Comparison of ENCODE assay signal across 13 cellular contexts in genomic region chr16:4329354-4329775, GRCh38. TPM values are rescaled to one million over a fixed set of nuclear protein-coding genes. Genes with fewer than 3 reads are reported as not detected.
DNase-seq lines count a peak whose midpoint lies in the region; ATAC-seq and TF ChIP-seq lines count a peak whose summit lies in the region.
"Had no signal": no experiment of that assay in that cellular context is flagged by ENCODE, and none has a peak within 500 bp of the region (broad histone marks: within the 10 kb centered on the region; RNA-seq: fewer than 3 reads in every experiment).

No MANE protein-coding gene starts in this region.

- CTCF ChIA-PET in GM10248 (lab: Yijun Ruan, JAX): interaction anchor here (0.6 to 17.8 kb wide), 15 partner anchors 10 to 346 kb away, joined by 3 to 201 read pairs (median 6); no protein-coding TSS in a partner anchor

- no peaks in the 10 kb centered on the region for H3K27me3 Mint-ChIP-seq in osteocyte (ENCODE audit: unreplicated experiment)
- H3K27me3 Mint-ChIP-seq in activated T-helper 2 cell treated with anti-CD3 and anti-CD28 coated beads, Interferon-gamma antibody, Interleukin-2, Interleukin-4, amounts not matched to agents 10 μg/mL and 5 μg/mL and 100 μg/mL, durations not matched to agents 14 hours and 24 hours and 36 hours (ENCODE audit: low read depth): peaks cover 5% of the 10 kb centered on the region

- H3K4me3 Mint-ChIP-seq in osteocyte (ENCODE audit: unreplicated experiment): no peak overlapping the region
- no peak overlapping the region for H3K4me3 Mint-ChIP-seq in activated T-helper 2 cell treated with anti-CD3 and anti-CD28 coated beads, Interferon-gamma antibody, Interleukin-2, Interleukin-4, amounts not matched to agents 10 μg/mL and 5 μg/mL and 100 μg/mL, durations not matched to agents 14 hours and 24 hours and 36 hours (ENCODE audit: low read depth)

- H3K4me1 ChIP-seq in cardiac muscle cell (ENCODE audit: low read depth): peaks cover 24% of the 10 kb centered on the region
- H3K4me1 ChIP-seq in esophagus squamous epithelium: peaks cover 29 to 58% (median 36%) of the 10 kb centered on the region in 3 donors
- peaks cover 45% of the 10 kb centered on the region for H3K4me1 ChIP-seq in upper lobe of right lung

- H3K9me3 ChIP-seq in cardiac muscle cell (ENCODE audit: low read depth) (no peaks in the 10 kb centered on the region), esophagus squamous epithelium (no peaks in the 10 kb centered on the region), upper lobe of right lung (no peaks in the 10 kb centered on the region)

- H3K36me3 Mint-ChIP-seq in osteocyte (ENCODE audit: unreplicated experiment): no peaks in the 10 kb centered on the region
- no peaks in the 10 kb centered on the region for H3K36me3 Mint-ChIP-seq in activated T-helper 2 cell treated with anti-CD3 and anti-CD28 coated beads, Interferon-gamma antibody, Interleukin-2, Interleukin-4, amounts not matched to agents 10 μg/mL and 5 μg/mL and 100 μg/mL, durations not matched to agents 14 hours and 24 hours and 36 hours (ENCODE audit: low read depth)

- H3K27ac Mint-ChIP-seq in osteocyte (ENCODE audit: unreplicated experiment): peak overlapping the region; percentile 63
- H3K27ac Mint-ChIP-seq in activated T-helper 2 cell treated with anti-CD3 and anti-CD28 coated beads, Interferon-gamma antibody, Interleukin-2, Interleukin-4, amounts not matched to agents 10 μg/mL and 5 μg/mL and 100 μg/mL, durations not matched to agents 14 hours and 24 hours and 36 hours: no peak overlapping the region

- H3K4me3 ChIP-seq in cardiac muscle cell (no peak overlapping the region), esophagus squamous epithelium (no peak overlapping the region), upper lobe of right lung (no peak overlapping the region)
- H3K4me3 ChIP-seq: SK-N-MC had no signal

- POLR2A ChIA-PET in GM10248 (lab: Yijun Ruan, JAX): no interaction called here

- peaks cover 34% of the 10 kb centered on the region for H3K4me1 Mint-ChIP-seq in osteocyte (ENCODE audit: unreplicated experiment)
- peaks cover 3% of the 10 kb centered on the region for H3K4me1 Mint-ChIP-seq in activated T-helper 2 cell treated with anti-CD3 and anti-CD28 coated beads, Interferon-gamma antibody, Interleukin-2, Interleukin-4, amounts not matched to agents 10 μg/mL and 5 μg/mL and 100 μg/mL, durations not matched to agents 14 hours and 24 hours and 36 hours (ENCODE audit: low read depth)

- no peak for DNase-seq in cardiac muscle cell (ENCODE audit: low read depth in 1 of 2, low spot score in 1 of 2)
- no peak for DNase-seq in Right ventricle myocardium inferior (ENCODE audit: missing footprints)
- no peak for DNase-seq in esophagus squamous epithelium (lab: John Stamatoyannopoulos, UW)
- DNase-seq in osteocyte (ENCODE audit: extremely low spot score, unreplicated experiment): no peak
- peak; percentile 60 for DNase-seq in upper lobe of right lung
- no peak for DNase-seq in GM10248 (ENCODE audit: extremely low spot score)
- no peak for DNase-seq in kidney tubule cell (ENCODE audit: low spot score)
- no peak for DNase-seq in activated T-helper 2 cell treated with anti-CD3 and anti-CD28 coated beads, Interferon-gamma antibody, Interleukin-2, Interleukin-4, amounts not matched to agents 10 μg/mL and 5 μg/mL and 100 μg/mL, durations not matched to agents 14 hours and 24 hours and 36 hours (ENCODE audit: low spot score)
- DNase-seq: activated gamma-delta T cell; hypothalamus; stimulated activated CD4-positive, alpha-beta T cell treated with anti-CD3 and anti-CD28 coated beads, Interleukin-2, amount 100 ng/mL, for 24 hours; stimulated activated CD8-positive, alpha-beta memory T cell treated with anti-CD3 and anti-CD28 coated beads, Interleukin-4, amount 100 ng/mL, for 48 hours had no signal

- H3K9me3 Mint-ChIP-seq in osteocyte (ENCODE audit: unreplicated experiment): no peaks in the 10 kb centered on the region
- H3K9me3 Mint-ChIP-seq in activated T-helper 2 cell treated with anti-CD3 and anti-CD28 coated beads, Interferon-gamma antibody, Interleukin-2, Interleukin-4, amounts not matched to agents 10 μg/mL and 5 μg/mL and 100 μg/mL, durations not matched to agents 14 hours and 24 hours and 36 hours: no peaks in the 10 kb centered on the region

- H3K36me3 ChIP-seq in cardiac muscle cell: no peaks in the 10 kb centered on the region
- peaks cover 0 to 13% (median 0%) of the 10 kb centered on the region in 3 donors for H3K36me3 ChIP-seq in esophagus squamous epithelium
- H3K36me3 ChIP-seq in upper lobe of right lung: peaks cover 5% of the 10 kb centered on the region

- ATAC-seq in Right ventricle myocardium inferior (no peak), upper lobe of right lung (no peak)

- TF ChIP-seq CTCF in cardiac muscle cell (IDR thresholded peaks at IDR 0.05; ENCODE audit: low read depth, low read length): no peak
- TF ChIP-seq CTCF in esophagus squamous epithelium (IDR thresholded peaks at IDR 0.05): no peak
- no peak for TF ChIP-seq CTCF in osteocyte (IDR thresholded peaks at IDR 0.05)
- no peak for TF ChIP-seq CTCF in upper lobe of right lung (IDR thresholded peaks at IDR 0.05)
- no peak for TF ChIP-seq CTCF in GM10248 (IDR thresholded peaks at IDR 0.05; ENCODE audit: control extremely low read depth, extremely low read depth, low read depth, missing control alignments)

- intact Hi-C loops in Right ventricle myocardium inferior (cut with DNase I) (loop anchor here (2.0 to 10.0 kb wide), 2 partner anchors 21 to 215 kb away; partner anchors contain the start of gene ADCY9), esophagus squamous epithelium (cut with DNase I) (no loop called here), upper lobe of right lung (cut with DNase I) (loop anchor here (5.0 kb wide), 1 partner anchor 37 kb away; no protein-coding TSS in a partner anchor)
- intact Hi-C loops in activated T-helper 2 cell treated with anti-CD3 and anti-CD28 coated beads, Interferon-gamma antibody, Interleukin-2, Interleukin-4, amounts not matched to agents 10 μg/mL and 5 μg/mL and 100 μg/mL, durations not matched to agents 14 hours and 24 hours and 36 hours (cut with micrococcal nuclease): no loop called here

- H3K27me3 ChIP-seq in cardiac muscle cell: no peaks in the 10 kb centered on the region
- H3K27me3 ChIP-seq in esophagus squamous epithelium: peaks cover 0 to 17% (median 0%) of the 10 kb centered on the region in 4 donors
- no peaks in the 10 kb centered on the region for H3K27me3 ChIP-seq in upper lobe of right lung

- TF ChIP-seq POLR2A in esophagus squamous epithelium (IDR thresholded peaks at IDR 0.05): no peak

- H3K27ac ChIP-seq in cardiac muscle cell (peak overlapping the region; percentile 89), esophagus squamous epithelium (peak overlapping the region in 3 of 4 donors; percentile 64 to 87 (median 72)), upper lobe of right lung (peak overlapping the region; percentile 78)
- H3K27ac ChIP-seq: SK-N-MC had no signal

- WGBS in esophagus squamous epithelium, 2 donors: 44 to 67% methylated on average over 5 to 6 of the region's 7 CpGs

RNA-seq across cellular contexts. Expression of gene GLIS2, which starts 13.5 kb away (rescaled TPM):
- 10.4 and 14.5 TPM in 2 replicates for total RNA-seq in cardiac muscle cell
- polyA plus RNA-seq in cardiac muscle cell: 10.3 and 15.4 TPM in 2 replicates
- total RNA-seq in Right ventricle myocardium inferior: 16.0 TPM
- total RNA-seq in esophagus squamous epithelium: 1 to 10 TPM in 1 of 4 donors, under 1 TPM in 3; 0.30 to 1.7 (median 0.67) TPM
- 58.6 and 59.9 TPM in 2 replicates for total RNA-seq in osteocyte
- total RNA-seq in upper lobe of right lung: 34.1 TPM
- 2.1 and 2.5 TPM in 2 replicates for total RNA-seq in activated T-helper 2 cell treated with anti-CD3 and anti-CD28 coated beads, Interferon-gamma antibody, Interleukin-2, Interleukin-4, amounts not matched to agents 10 μg/mL and 5 μg/mL and 100 μg/mL, durations not matched to agents 14 hours and 24 hours and 36 hours

RNA-seq across cellular contexts. Expression of gene PAM16, which starts 21.8 kb away (rescaled TPM):
- total RNA-seq in cardiac muscle cell: 65.1 and 72.5 TPM in 2 replicates
- polyA plus RNA-seq in cardiac muscle cell: 71.8 and 82.8 TPM in 2 replicates
- total RNA-seq in Right ventricle myocardium inferior: 73.4 TPM
- 10 to 100 TPM; 29.5 to 40.8 (median 33.2) TPM for total RNA-seq in esophagus squamous epithelium
- total RNA-seq in osteocyte: 21.0 and 23.7 TPM in 2 replicates
- 41.2 TPM for total RNA-seq in upper lobe of right lung
- total RNA-seq in activated T-helper 2 cell treated with anti-CD3 and anti-CD28 coated beads, Interferon-gamma antibody, Interleukin-2, Interleukin-4, amounts not matched to agents 10 μg/mL and 5 μg/mL and 100 μg/mL, durations not matched to agents 14 hours and 24 hours and 36 hours: 73.1 and 73.8 TPM in 2 replicates

RNA-seq across cellular contexts. Expression of gene VASN, which starts 42.3 kb away (rescaled TPM):
- total RNA-seq in cardiac muscle cell (23.3 and 33.3 TPM in 2 replicates), Right ventricle myocardium inferior (6.4 TPM), esophagus squamous epithelium (10 to 100 TPM in 3 of 4 donors, 1 to 10 TPM in 1; 9.2 to 20.2 (median 14.2) TPM), osteocyte (62.7 and 63.1 TPM in 2 replicates), upper lobe of right lung (20.3 TPM)
- polyA plus RNA-seq in cardiac muscle cell: 18.9 and 30.5 TPM in 2 replicates
- total RNA-seq in activated T-helper 2 cell treated with anti-CD3 and anti-CD28 coated beads, Interferon-gamma antibody, Interleukin-2, Interleukin-4, amounts not matched to agents 10 μg/mL and 5 μg/mL and 100 μg/mL, durations not matched to agents 14 hours and 24 hours and 36 hours: 0.16 TPM in 1 of 2 replicates, not detected in the other

RNA-seq across cellular contexts. Expression of gene TFAP4, which starts 56.5 kb away (rescaled TPM):
- total RNA-seq in cardiac muscle cell (11.7 and 20.5 TPM in 2 replicates), Right ventricle myocardium inferior (4.4 TPM), esophagus squamous epithelium (1 to 10 TPM; 5.8 to 9.8 (median 9.3) TPM), osteocyte (8.0 and 10.8 TPM in 2 replicates), upper lobe of right lung (9.6 TPM)
- polyA plus RNA-seq in cardiac muscle cell: 3.4 and 6.7 TPM in 2 replicates
- total RNA-seq in activated T-helper 2 cell treated with anti-CD3 and anti-CD28 coated beads, Interferon-gamma antibody, Interleukin-2, Interleukin-4, amounts not matched to agents 10 μg/mL and 5 μg/mL and 100 μg/mL, durations not matched to agents 14 hours and 24 hours and 36 hours: 40.4 and 41.9 TPM in 2 replicates

Comparison
In these comparisons a context has a peak if more than half of its experiments do, and no peak if none do; other contexts are left out.
1. intact Hi-C loops: an anchor here in Right ventricle myocardium inferior (2.0 to 10.0 kb wide) and upper lobe of right lung (5.0 kb wide); none called in esophagus squamous epithelium and activated T-helper 2 cell treated with anti-CD3 and anti-CD28 coated beads, Interferon-gamma antibody, Interleukin-2, Interleukin-4, amounts not matched to agents 10 μg/mL and 5 μg/mL and 100 μg/mL, durations not matched to agents 14 hours and 24 hours and 36 hours.